In the genomic region with DNA sequence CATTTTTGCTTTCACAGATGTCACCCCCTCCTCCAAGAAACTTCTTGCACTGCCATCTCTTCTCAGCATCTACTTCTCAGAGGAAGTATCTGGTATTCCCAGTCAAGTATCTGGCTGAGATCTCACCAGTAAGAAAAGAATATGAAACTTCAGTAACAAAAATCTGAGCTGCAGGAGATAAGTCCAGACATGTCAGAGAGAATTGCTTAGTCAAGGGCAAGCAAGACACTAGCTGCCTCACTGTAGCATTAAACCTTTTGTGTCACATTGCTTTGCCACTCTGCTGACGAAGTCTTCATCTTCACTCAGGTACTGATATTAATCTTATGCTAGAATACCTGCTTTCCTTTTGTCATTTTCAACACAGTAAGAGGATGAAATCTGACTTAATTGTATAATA, we compare ENCODE assay signal across 20 cellular contexts.
DNase-seq lines count a peak whose midpoint lies in the region; ATAC-seq and TF ChIP-seq lines count a peak whose summit lies in the region.
"Had no signal": no experiment of that assay in that cellular context is flagged by ENCODE, and none has a peak within 500 bp of the region (broad histone marks: within the 10 kb centered on the region; RNA-seq: fewer than 3 reads in every experiment).

No MANE protein-coding gene starts in this region.

- H3K9me3 ChIP-seq in SK-N-SH (no peaks in the 10 kb centered on the region), SK-N-MC (ENCODE audit: low read depth, low read length) (peaks cover 6% of the 10 kb centered on the region; the same call in 1 of the 2 replicates)
- H3K9me3 ChIP-seq: ascending aorta, upper lobe of right lung had no signal

- POLR2A ChIA-PET in SK-N-SH (lab: Yijun Ruan, JAX), result no interaction called here

- no peaks in the 10 kb centered on the region for H3K79me2 ChIP-seq in SK-N-SH (ENCODE audit: insufficient read depth)

- H3K9me2 ChIP-seq in SK-N-SH, result no peaks in the 10 kb centered on the region

- peaks cover 4% of the 10 kb centered on the region for H3K9me3 Mint-ChIP-seq in stimulated activated effector memory CD8-positive, alpha-beta T cell treated with anti-CD3 and anti-CD28 coated beads, Interleukin-12 subunit alpha, Interleukin-12 subunit beta, amount 100 ng/mL, for 72 hours
- peaks cover 4% of the 10 kb centered on the region for H3K9me3 Mint-ChIP-seq in activated CD4-positive, alpha-beta T cell treated with anti-CD3 and anti-CD28 coated beads, Interleukin-2, amount 10 ng/mL, durations not matched to agents 24 days and 14 days

- no peaks in the 10 kb centered on the region for H3K27me3 ChIP-seq in SK-N-SH (ENCODE audit: insufficient read depth)
- H3K27me3 ChIP-seq: ascending aorta, upper lobe of right lung had no signal

- no peaks in the 10 kb centered on the region for H4K20me1 ChIP-seq in SK-N-SH (ENCODE audit: insufficient read depth)

- H3K27ac ChIP-seq in SK-N-SH (ENCODE audit: low read depth in 2 of 2, low read length in 1 of 2) (no peak overlapping the region), SK-N-MC (peak overlapping the region; percentile 95)
- H3K27ac ChIP-seq: ascending aorta, upper lobe of right lung had no signal

- no peak for TF ChIP-seq EP300 in SK-N-SH (IDR thresholded peaks at IDR 0.05; ENCODE audit: borderline replicate concordance in 1 of 2, low read depth in 1 of 2, low read length in 1 of 2)

- no peak overlapping the region for H3K4me3 ChIP-seq in SK-N-SH (ENCODE audit: low read depth in 2 of 2, low read length in 1 of 2)
- H3K4me3 ChIP-seq in SK-N-MC, result no peak overlapping the region
- H3K4me3 ChIP-seq: ascending aorta, upper lobe of right lung had no signal

- DNase-seq in SK-N-SH, result no peak
- no peak for DNase-seq in SK-N-MC (ENCODE audit: low read depth, low spot score)
- peak; percentile 45 for DNase-seq in fibroblast of peridontal ligament (ENCODE audit: extremely low read depth)
- no peak for DNase-seq in stimulated activated effector memory CD8-positive, alpha-beta T cell treated with anti-CD3 and anti-CD28 coated beads, Interleukin-12 subunit alpha, Interleukin-12 subunit beta, amount 100 ng/mL, for 72 hours (ENCODE audit: low spot score in 2 of 2)
- DNase-seq in activated CD4-positive, alpha-beta T cell treated with anti-CD3 and anti-CD28 coated beads, Interleukin-2, amount 10 ng/mL, durations not matched to agents 24 days and 14 days, result no peak
- no peak for DNase-seq in left colon
- no peak for DNase-seq in NOMO-1 (lab: John Stamatoyannopoulos, UW; ENCODE audit: unreplicated experiment in 2 of 2)
- DNase-seq: 8988T; activated CD4-positive, alpha-beta T cell treated with anti-CD3 and anti-CD28 coated beads for 4 hours; activated CD8-positive, alpha-beta memory T cell treated with anti-CD3 and anti-CD28 coated beads, Interleukin-2, amount 50 U/mL, for 4 hours; activated naive CD4-positive, alpha-beta T cell; CD8-positive, alpha-beta memory T cell; cortex of kidney; NCI-H2081; NCI-H748 treated with DMSO at 0.1 percent for 48 hours; stimulated activated naive CD8-positive, alpha-beta T cell treated with anti-CD3 and anti-CD28 coated beads, Interleukin-15, amount 100 ng/mL, for 72 hours; upper lobe of right lung had no signal

- no peaks in the 10 kb centered on the region for H3K36me3 ChIP-seq in SK-N-SH (replicated peaks in 1 of 2; ENCODE audit: control insufficient read depth in 1 of 2, insufficient read depth in 2 of 2, low read length in 1 of 2)
- no peaks in the 10 kb centered on the region for H3K36me3 ChIP-seq in SK-N-MC (ENCODE audit: insufficient read depth, low read length)
- H3K36me3 ChIP-seq: ascending aorta, upper lobe of right lung had no signal

- no peaks in the 10 kb centered on the region for H3K36me3 Mint-ChIP-seq in stimulated activated effector memory CD8-positive, alpha-beta T cell treated with anti-CD3 and anti-CD28 coated beads, Interleukin-12 subunit alpha, Interleukin-12 subunit beta, amount 100 ng/mL, for 72 hours
- H3K36me3 Mint-ChIP-seq in activated CD4-positive, alpha-beta T cell treated with anti-CD3 and anti-CD28 coated beads, Interleukin-2, amount 10 ng/mL, durations not matched to agents 24 days and 14 days (ENCODE audit: low read depth), result no peaks in the 10 kb centered on the region
- H3K36me3 Mint-ChIP-seq: CD8-positive, alpha-beta memory T cell had no signal

- TF ChIP-seq CTCF in SK-N-SH (IDR thresholded peaks at IDR 0.05), result no peak

- intact Hi-C loops in activated CD4-positive, alpha-beta T cell treated with anti-CD3 and anti-CD28 coated beads, Interleukin-2, amount 10 ng/mL, durations not matched to agents 24 days and 14 days (cut with micrococcal nuclease), result no loop called here
- intact Hi-C loops in left colon (cut with DNase I, micrococcal nuclease), result no loop called here

- 53% methylated on average over 1 of the region's 1 CpG for WGBS in SK-N-SH (ENCODE audit: low lambda C conversion rate)

- CTCF ChIA-PET in SK-N-SH (lab: Yijun Ruan, JAX), result no interaction called here

- H3K9ac ChIP-seq in SK-N-SH (no peak overlapping the region), SK-N-MC (ENCODE audit: insufficient read length) (no peak overlapping the region)

- 0 out of 2 replicates have a peak overlapping the region, but pooled peaks have one; percentile 6 for H2AFZ ChIP-seq in SK-N-SH (ENCODE audit: low read depth)

- TF ChIP-seq RAD21 in SK-N-SH (IDR thresholded peaks at IDR 0.05; ENCODE audit: low read length), result no peak

- no peaks in the 10 kb centered on the region for H3F3A ChIP-seq in SK-N-SH (replicated peaks; ENCODE audit: insufficient read depth)

- H3K27me3 Mint-ChIP-seq in activated CD4-positive, alpha-beta T cell treated with anti-CD3 and anti-CD28 coated beads, Interleukin-2, amount 10 ng/mL, durations not matched to agents 24 days and 14 days, result no peaks in the 10 kb centered on the region

- H3K4me1 Mint-ChIP-seq in stimulated activated effector memory CD8-positive, alpha-beta T cell treated with anti-CD3 and anti-CD28 coated beads, Interleukin-12 subunit alpha, Interleukin-12 subunit beta, amount 100 ng/mL, for 72 hours, result no peaks in the 10 kb centered on the region
- H3K4me1 Mint-ChIP-seq in activated CD4-positive, alpha-beta T cell treated with anti-CD3 and anti-CD28 coated beads, Interleukin-2, amount 10 ng/mL, durations not matched to agents 24 days and 14 days, result no peaks in the 10 kb centered on the region
- H3K4me1 Mint-ChIP-seq: CD8-positive, alpha-beta memory T cell; stimulated activated naive CD8-positive, alpha-beta T cell treated with anti-CD3 and anti-CD28 coated beads, Interleukin-15, amount 100 ng/mL, for 72 hours had no signal

- H3K27ac Mint-ChIP-seq in stimulated activated effector memory CD8-positive, alpha-beta T cell treated with anti-CD3 and anti-CD28 coated beads, Interleukin-12 subunit alpha, Interleukin-12 subunit beta, amount 100 ng/mL, for 72 hours, result no peak overlapping the region
- no peak overlapping the region for H3K27ac Mint-ChIP-seq in activated CD4-positive, alpha-beta T cell treated with anti-CD3 and anti-CD28 coated beads, Interleukin-2, amount 10 ng/mL, durations not matched to agents 24 days and 14 days
- H3K27ac Mint-ChIP-seq: CD8-positive, alpha-beta memory T cell had no signal

- peaks cover 0 to 12% of the 10 kb centered on the region in 2 experiments; a peak in 1 of 4 replicates for H3K4me1 ChIP-seq in SK-N-SH (ENCODE audit: control insufficient read depth in 1 of 2, insufficient read depth in 2 of 2, low read depth in 1 of 2, low read length in 1 of 2)
- H3K4me1 ChIP-seq: ascending aorta, upper lobe of right lung had no signal

- H3K4me3 Mint-ChIP-seq in stimulated activated effector memory CD8-positive, alpha-beta T cell treated with anti-CD3 and anti-CD28 coated beads, Interleukin-12 subunit alpha, Interleukin-12 subunit beta, amount 100 ng/mL, for 72 hours, result no peak overlapping the region
- H3K4me3 Mint-ChIP-seq in activated CD4-positive, alpha-beta T cell treated with anti-CD3 and anti-CD28 coated beads, Interleukin-2, amount 10 ng/mL, durations not matched to agents 24 days and 14 days, result no peak overlapping the region
- H3K4me3 Mint-ChIP-seq: CD8-positive, alpha-beta memory T cell; neural crest cell; stimulated activated naive CD8-positive, alpha-beta T cell treated with anti-CD3 and anti-CD28 coated beads, Interleukin-15, amount 100 ng/mL, for 72 hours had no signal

- no peak overlapping the region for H3K4me2 ChIP-seq in SK-N-SH

- ATAC-seq in SK-N-SH treated with all-trans-retinoic acid at 6 μM for 48 hours, result no peak
- ATAC-seq in stimulated activated effector memory CD8-positive, alpha-beta T cell treated with anti-CD3 and anti-CD28 coated beads, Interleukin-12 subunit alpha, Interleukin-12 subunit beta, amount 100 ng/mL, for 72 hours, result peak; percentile 19
- no peak for ATAC-seq in left colon
- ATAC-seq: stimulated activated naive CD8-positive, alpha-beta T cell treated with anti-CD3 and anti-CD28 coated beads, Interleukin-15, amount 100 ng/mL, for 72 hours; upper lobe of right lung had no signal

TF ChIP-seq in SK-N-SH, 30 proteins besides CTCF, POLR2A, EP300 and RAD21 (continues in another document):
- TF ChIP-seq POLR2AphosphoS5 (IDR thresholded peaks at IDR 0.05; ENCODE audit: low read depth, low read length), result no peak

TF ChIP-seq in SK-N-SH treated with all-trans-retinoic acid at 6 μM for 48 hours, 23 proteins besides CTCF, POLR2A, EP300 and RAD21:
- TF ChIP-seq TCF4 (CRISPR knock-in tag; IDR thresholded peaks at IDR 0.05; ENCODE audit: borderline replicate concordance) (no peak), PPARA (CRISPR knock-in tag; IDR thresholded peaks at IDR 0.05; ENCODE audit: borderline replicate concordance) (no peak), OSR1 (CRISPR knock-in tag; IDR thresholded peaks at IDR 0.05) (no peak), ZFP30 (CRISPR knock-in tag; IDR thresholded peaks at IDR 0.05) (no peak), RARB (CRISPR knock-in tag; IDR thresholded peaks at IDR 0.05) (no peak), ZNF8 (CRISPR knock-in tag; IDR thresholded peaks at IDR 0.05) (no peak), ZC3H10 (CRISPR knock-in tag; IDR thresholded peaks at IDR 0.05) (no peak), ISL1 (CRISPR knock-in tag; IDR thresholded peaks at IDR 0.05) (no peak), ZNF565 (CRISPR knock-in tag; conservative IDR thresholded peaks at IDR 0.05; ENCODE audit: low read depth) (no peak)
- TF ChIP-seq, protein P1, sequence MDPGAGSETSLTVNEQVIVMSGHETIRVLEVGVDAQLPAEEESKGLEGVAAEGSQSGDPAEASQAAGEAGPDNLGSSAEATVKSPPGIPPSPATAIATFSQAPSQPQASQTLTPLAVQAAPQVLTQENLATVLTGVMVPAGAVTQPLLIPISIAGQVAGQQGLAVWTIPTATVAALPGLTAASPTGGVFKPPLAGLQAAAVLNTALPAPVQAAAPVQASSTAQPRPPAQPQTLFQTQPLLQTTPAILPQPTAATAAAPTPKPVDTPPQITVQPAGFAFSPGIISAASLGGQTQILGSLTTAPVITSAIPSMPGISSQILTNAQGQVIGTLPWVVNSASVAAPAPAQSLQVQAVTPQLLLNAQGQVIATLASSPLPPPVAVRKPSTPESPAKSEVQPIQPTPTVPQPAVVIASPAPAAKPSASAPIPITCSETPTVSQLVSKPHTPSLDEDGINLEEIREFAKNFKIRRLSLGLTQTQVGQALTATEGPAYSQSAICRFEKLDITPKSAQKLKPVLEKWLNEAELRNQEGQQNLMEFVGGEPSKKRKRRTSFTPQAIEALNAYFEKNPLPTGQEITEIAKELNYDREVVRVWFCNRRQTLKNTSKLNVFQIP (CRISPR knock-in tag; IDR thresholded peaks at IDR 0.05; ENCODE audit: borderline replicate concordance, low read depth), result no peak
TF ChIP-seq in SK-N-SH treated with all-trans-retinoic acid at 6 μM for 48 hours: peak in this region for 0.
